2 cellular contexts compared by ENCODE assay signal in genomic region chr19:2145831-2146241, GRCh38.
TF ChIP-seq lines count a peak whose summit lies in the region.

No MANE protein-coding gene starts in this region.

TF ChIP-seq in SK-N-SH, 30 proteins besides CTCF, POLR2A, EP300 and RAD21:
- TF ChIP-seq REST (IDR thresholded peaks at IDR 0.05; ENCODE audit: low read depth, low read length) (peak; percentile 86; the same call in 1 of the 2 replicates), TCF12 (IDR thresholded peaks at IDR 0.05) (no peak), JUND (IDR thresholded peaks at IDR 0.05) (no peak), PBX3 (IDR thresholded peaks at IDR 0.05) (no peak)

TF ChIP-seq in SK-N-SH treated with all-trans-retinoic acid at 6 μM for 48 hours, 23 proteins besides CTCF, POLR2A, EP300 and RAD21 (continued from another document):
- TF ChIP-seq ESRRG (CRISPR knock-in tag; IDR thresholded peaks at IDR 0.05) (no peak), PPARA (CRISPR knock-in tag; IDR thresholded peaks at IDR 0.05; ENCODE audit: borderline replicate concordance) (no peak), BACH2 (CRISPR knock-in tag; IDR thresholded peaks at IDR 0.05; ENCODE audit: borderline replicate concordance) (no peak), ZFP30 (CRISPR knock-in tag; IDR thresholded peaks at IDR 0.05) (no peak), ZC3H10 (CRISPR knock-in tag; IDR thresholded peaks at IDR 0.05) (no peak), GLIS3 (CRISPR knock-in tag; IDR thresholded peaks at IDR 0.05) (no peak), ZNF70 (CRISPR knock-in tag; IDR thresholded peaks at IDR 0.05) (no peak), POU6F1 (CRISPR knock-in tag; IDR thresholded peaks at IDR 0.05; ENCODE audit: borderline replicate concordance, low read depth) (no peak), ARNTL (CRISPR knock-in tag; IDR thresholded peaks at IDR 0.05; ENCODE audit: borderline replicate concordance, low read depth) (no peak), ISL1 (CRISPR knock-in tag; IDR thresholded peaks at IDR 0.05) (no peak), CSDC2 (CRISPR knock-in tag; IDR thresholded peaks at IDR 0.05) (no peak), PATZ1 (CRISPR knock-in tag; IDR thresholded peaks at IDR 0.05; ENCODE audit: borderline replicate concordance) (no peak), ZNF565 (CRISPR knock-in tag; conservative IDR thresholded peaks at IDR 0.05; ENCODE audit: low read depth) (no peak), TOX (CRISPR knock-in tag; IDR thresholded peaks at IDR 0.05; ENCODE audit: borderline replicate concordance) (no peak), SNAI2 (CRISPR knock-in tag; IDR thresholded peaks at IDR 0.05) (no peak), RARB (CRISPR knock-in tag; IDR thresholded peaks at IDR 0.05) (no peak), CSRNP3 (CRISPR knock-in tag; IDR thresholded peaks at IDR 0.05) (no peak), ZNF8 (CRISPR knock-in tag; IDR thresholded peaks at IDR 0.05) (no peak)
